In genomic region chr11:62603771-62604170, GRCh38 we compare ENCODE assay signal across 1 cellular context.
TF ChIP-seq lines count a peak whose summit lies in the region.

No MANE protein-coding gene starts in this region.

TF ChIP-seq in WTC11, 78 proteins besides CTCF, POLR2A, EP300 and RAD21 (continued from another document):
- TF ChIP-seq, protein P1, sequence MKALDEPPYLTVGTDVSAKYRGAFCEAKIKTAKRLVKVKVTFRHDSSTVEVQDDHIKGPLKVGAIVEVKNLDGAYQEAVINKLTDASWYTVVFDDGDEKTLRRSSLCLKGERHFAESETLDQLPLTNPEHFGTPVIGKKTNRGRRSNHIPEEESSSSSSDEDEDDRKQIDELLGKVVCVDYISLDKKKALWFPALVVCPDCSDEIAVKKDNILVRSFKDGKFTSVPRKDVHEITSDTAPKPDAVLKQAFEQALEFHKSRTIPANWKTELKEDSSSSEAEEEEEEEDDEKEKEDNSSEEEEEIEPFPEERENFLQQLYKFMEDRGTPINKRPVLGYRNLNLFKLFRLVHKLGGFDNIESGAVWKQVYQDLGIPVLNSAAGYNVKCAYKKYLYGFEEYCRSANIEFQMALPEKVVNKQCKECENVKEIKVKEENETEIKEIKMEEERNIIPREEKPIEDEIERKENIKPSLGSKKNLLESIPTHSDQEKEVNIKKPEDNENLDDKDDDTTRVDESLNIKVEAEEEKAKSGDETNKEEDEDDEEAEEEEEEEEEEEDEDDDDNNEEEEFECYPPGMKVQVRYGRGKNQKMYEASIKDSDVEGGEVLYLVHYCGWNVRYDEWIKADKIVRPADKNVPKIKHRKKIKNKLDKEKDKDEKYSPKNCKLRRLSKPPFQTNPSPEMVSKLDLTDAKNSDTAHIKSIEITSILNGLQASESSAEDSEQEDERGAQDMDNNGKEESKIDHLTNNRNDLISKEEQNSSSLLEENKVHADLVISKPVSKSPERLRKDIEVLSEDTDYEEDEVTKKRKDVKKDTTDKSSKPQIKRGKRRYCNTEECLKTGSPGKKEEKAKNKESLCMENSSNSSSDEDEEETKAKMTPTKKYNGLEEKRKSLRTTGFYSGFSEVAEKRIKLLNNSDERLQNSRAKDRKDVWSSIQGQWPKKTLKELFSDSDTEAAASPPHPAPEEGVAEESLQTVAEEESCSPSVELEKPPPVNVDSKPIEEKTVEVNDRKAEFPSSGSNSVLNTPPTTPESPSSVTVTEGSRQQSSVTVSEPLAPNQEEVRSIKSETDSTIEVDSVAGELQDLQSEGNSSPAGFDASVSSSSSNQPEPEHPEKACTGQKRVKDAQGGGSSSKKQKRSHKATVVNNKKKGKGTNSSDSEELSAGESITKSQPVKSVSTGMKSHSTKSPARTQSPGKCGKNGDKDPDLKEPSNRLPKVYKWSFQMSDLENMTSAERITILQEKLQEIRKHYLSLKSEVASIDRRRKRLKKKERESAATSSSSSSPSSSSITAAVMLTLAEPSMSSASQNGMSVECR (CRISPR knock-in tag; IDR thresholded peaks at IDR 0.05; ENCODE audit: borderline replicate concordance), result no peak
- TF ChIP-seq HMGXB4 (CRISPR knock-in tag; IDR thresholded peaks at IDR 0.05) (no peak), NFATC4 (CRISPR knock-in tag; IDR thresholded peaks at IDR 0.05) (no peak), TCF7 (CRISPR knock-in tag; IDR thresholded peaks at IDR 0.05; ENCODE audit: low read depth) (no peak), PRRX2 (CRISPR knock-in tag; IDR thresholded peaks at IDR 0.05) (no peak), ZNF416 (CRISPR knock-in tag; IDR thresholded peaks at IDR 0.05) (no peak)
- TF ChIP-seq, protein P2, sequence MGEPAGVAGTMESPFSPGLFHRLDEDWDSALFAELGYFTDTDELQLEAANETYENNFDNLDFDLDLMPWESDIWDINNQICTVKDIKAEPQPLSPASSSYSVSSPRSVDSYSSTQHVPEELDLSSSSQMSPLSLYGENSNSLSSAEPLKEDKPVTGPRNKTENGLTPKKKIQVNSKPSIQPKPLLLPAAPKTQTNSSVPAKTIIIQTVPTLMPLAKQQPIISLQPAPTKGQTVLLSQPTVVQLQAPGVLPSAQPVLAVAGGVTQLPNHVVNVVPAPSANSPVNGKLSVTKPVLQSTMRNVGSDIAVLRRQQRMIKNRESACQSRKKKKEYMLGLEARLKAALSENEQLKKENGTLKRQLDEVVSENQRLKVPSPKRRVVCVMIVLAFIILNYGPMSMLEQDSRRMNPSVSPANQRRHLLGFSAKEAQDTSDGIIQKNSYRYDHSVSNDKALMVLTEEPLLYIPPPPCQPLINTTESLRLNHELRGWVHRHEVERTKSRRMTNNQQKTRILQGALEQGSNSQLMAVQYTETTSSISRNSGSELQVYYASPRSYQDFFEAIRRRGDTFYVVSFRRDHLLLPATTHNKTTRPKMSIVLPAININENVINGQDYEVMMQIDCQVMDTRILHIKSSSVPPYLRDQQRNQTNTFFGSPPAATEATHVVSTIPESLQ (CRISPR knock-in tag; IDR thresholded peaks at IDR 0.05), result no peak
